ENCODE assay signal across 1 cellular context in the genomic region with DNA sequence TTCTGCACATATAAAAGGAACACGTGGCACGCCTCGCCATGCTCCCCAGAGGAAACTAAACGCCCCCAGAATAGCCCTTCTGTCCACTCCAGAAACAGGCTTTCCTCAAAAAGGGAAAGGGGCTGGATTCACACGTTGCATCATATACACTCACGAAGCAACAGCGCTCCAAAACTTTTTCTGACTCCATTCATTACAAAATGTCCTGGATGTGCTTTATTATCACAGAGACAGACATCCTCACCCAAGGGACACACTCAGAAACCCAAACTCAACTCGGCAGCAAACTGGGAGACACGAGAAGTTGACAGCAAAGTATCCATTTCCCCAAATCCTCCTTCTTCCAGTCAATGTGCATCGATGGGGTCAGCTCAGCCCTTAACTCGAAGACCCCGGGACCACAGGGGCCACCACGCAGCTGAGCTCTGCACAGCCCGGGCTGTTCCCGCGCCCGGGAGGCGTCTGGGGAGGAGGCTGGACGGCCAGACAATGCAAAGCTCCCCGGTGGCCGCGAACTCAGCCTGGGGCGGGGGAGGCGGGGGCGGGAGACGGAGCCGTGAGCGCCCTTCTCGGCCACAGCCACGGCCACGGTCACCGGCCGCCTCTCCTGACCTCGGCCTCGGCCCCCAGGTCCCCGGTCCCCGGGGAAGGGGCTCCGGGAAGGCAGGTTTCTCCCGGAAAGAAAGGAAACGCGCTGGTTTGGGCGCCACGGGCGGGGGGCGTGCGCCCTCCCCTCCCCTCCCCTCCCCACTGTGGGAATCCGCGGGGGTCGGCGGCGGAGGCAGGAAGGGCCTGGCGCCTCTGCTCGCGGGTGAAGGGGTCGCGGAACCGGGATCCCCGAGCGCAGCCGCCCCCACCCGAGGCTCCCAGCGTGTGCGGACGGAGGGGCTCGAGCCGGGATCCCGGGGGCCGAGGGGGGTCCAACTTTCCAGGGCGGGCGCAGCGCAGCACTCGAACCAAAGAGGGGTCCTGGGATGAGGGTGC.
TF ChIP-seq lines count a peak whose summit lies in the region.

No MANE protein-coding gene starts in this region.

TF ChIP-seq in K562, 482 proteins besides CTCF, POLR2A, EP300 and RAD21:
- TF ChIP-seq MIER1 (IDR thresholded peaks at IDR 0.05; ENCODE audit: low read depth) (no peak), CEBPG (CRISPR knock-in tag; IDR thresholded peaks at IDR 0.05) (no peak), CEBPG (tag; conservative IDR thresholded peaks at IDR 0.05 in 1 of 2, IDR thresholded peaks at IDR 0.05 in 1 of 2) (0 out of 4 replicates have a peak, but pooled peaks of 1 of the 2 experiments have one; percentile 19), CBX2 (IDR thresholded peaks at IDR 0.05; ENCODE audit: insufficient read depth, low read length, poor library complexity, severe bottlenecking) (peak; percentile 49), ZBTB7A (IDR thresholded peaks at IDR 0.05; ENCODE audit: borderline replicate concordance, control insufficient read depth, low read depth, low read length) (0 out of 2 replicates have a peak, but pooled peaks have one; percentile 11), EGR1 (conservative IDR thresholded peaks at IDR 0.05) (peak; percentile 53), FOXP1 (CRISPR knock-in tag; IDR thresholded peaks at IDR 0.05) (no peak)
